22 cellular contexts compared by ENCODE assay signal in genomic region chr7:107207459-107207858, GRCh38. TPM values are rescaled to one million over a fixed set of nuclear protein-coding genes. Genes with fewer than 3 reads are reported as not detected.
DNase-seq lines count a peak whose midpoint lies in the region; ATAC-seq and TF ChIP-seq lines count a peak whose summit lies in the region.
"Had no signal": no experiment of that assay in that cellular context is flagged by ENCODE, and none has a peak within 500 bp of the region (broad histone marks: within the 10 kb centered on the region; RNA-seq: fewer than 3 reads in every experiment).

No MANE protein-coding gene starts in this region.

- TF ChIP-seq CTCF in right atrium auricular region (IDR thresholded peaks at IDR 0.05) (no peak), coronary artery (IDR thresholded peaks at IDR 0.05) (no peak), psoas muscle (IDR thresholded peaks at IDR 0.05) (no peak), GM10248 (IDR thresholded peaks at IDR 0.05; ENCODE audit: control extremely low read depth, extremely low read depth, low read depth, missing control alignments) (no peak)

- peak overlapping the region; percentile 66 to 82 for H3K27ac ChIP-seq in right atrium auricular region
- H3K27ac ChIP-seq in coronary artery = peak overlapping the region; percentile 24 to 68
- peak overlapping the region; percentile 82 for H3K27ac ChIP-seq in psoas muscle
- H3K27ac ChIP-seq: epithelial cell of prostate, SK-N-MC had no signal

- DNase-seq in right atrium auricular region (ENCODE audit: low spot score) = no peak
- DNase-seq in Right ventricle myocardium inferior (ENCODE audit: missing footprints) = no peak
- DNase-seq in coronary artery (ENCODE audit: low spot score) = no peak
- DNase-seq in psoas muscle = no peak
- no peak for DNase-seq in GM10248 (ENCODE audit: extremely low spot score)
- no peak for DNase-seq in midbrain (lab: John Stamatoyannopoulos, UW)
- DNase-seq in activated CD4-positive, alpha-beta T cell treated with anti-CD3 and anti-CD28 coated beads, Interleukin-2, amount 50 U/mL, for 48 hours = no peak
- DNase-seq in GM19238 (ENCODE audit: insufficient read length, low spot score) = no peak
- DNase-seq: activated CD4-positive, alpha-beta T cell treated with anti-CD3 and anti-CD28 coated beads for 4 hours; activated naive CD4-positive, alpha-beta T cell; Caco-2; EL; HCEC 1CT; MG63; naive B cell; NCI-H1694 treated with DMSO at 0.1 percent for 48 hours; NCI-H2227 treated with DMSO at 0.1 percent for 48 hours; stimulated activated CD4-positive, alpha-beta T cell treated with anti-CD3 and anti-CD28 coated beads, Interleukin-4, amount 100 ng/mL, for 24 hours; transverse colon had no signal

- H3K27me3 ChIP-seq in right atrium auricular region = no peaks in the 10 kb centered on the region
- H3K27me3 ChIP-seq in psoas muscle (ENCODE audit: insufficient read depth in 3 of 3, low read length in 2 of 3) = no peaks in the 10 kb centered on the region
- H3K27me3 ChIP-seq: MG63, transverse colon had no signal

- peaks cover 33% of the 10 kb centered on the region for H3K36me3 ChIP-seq in right atrium auricular region
- H3K36me3 ChIP-seq in psoas muscle (ENCODE audit: insufficient read depth in 1 of 2, low read depth in 1 of 2) = peaks cover 5 to 46% of the 10 kb centered on the region in 2 donors
- H3K36me3 ChIP-seq: MG63 had no signal

- H3K9me3 ChIP-seq in right atrium auricular region (no peaks in the 10 kb centered on the region), psoas muscle (no peaks in the 10 kb centered on the region)
- H3K9me3 ChIP-seq: Caco-2, MG63, transverse colon had no signal

- intact Hi-C loops in Right ventricle myocardium inferior (cut with DNase I) = loop anchor here (10.0 kb wide), 2 partner anchors 377 to 667 kb away; partner anchors contain the start of gene BCAP29
- intact Hi-C loops in psoas muscle (cut with DNase I) = loop anchor here in 1 of 2 donors (10.0 kb wide), 2 partner anchors 297 to 517 kb away; no protein-coding TSS in a partner anchor

- H3K4me3 ChIP-seq in right atrium auricular region = no peak overlapping the region
- H3K4me3 ChIP-seq in coronary artery = peak overlapping the region; percentile 13
- H3K4me3 ChIP-seq in psoas muscle = no peak overlapping the region
- H3K4me3 ChIP-seq: MG63, SK-N-MC, smooth muscle cell, transverse colon had no signal

- 77 to 94% (median 84%) methylated on average over 5 of the region's 5 CpGs for WGBS in psoas muscle, 3 donors

- ATAC-seq in Right ventricle myocardium inferior (no peak), psoas muscle (peak in 1 of 4 donors; percentile 13)

- H3K4me1 ChIP-seq in right atrium auricular region (peaks cover 0 to 22% of the 10 kb centered on the region in 2 donors), psoas muscle (peaks cover 24% of the 10 kb centered on the region)
- H3K4me1 ChIP-seq: Caco-2 had no signal

- CTCF ChIA-PET in GM10248 (lab: Yijun Ruan, JAX) = interaction anchor here (0.9 to 4.5 kb wide), 7 partner anchors 9 to 294 kb away, joined by 3 to 17 read pairs (median 4); no protein-coding TSS in a partner anchor

- POLR2A ChIA-PET in GM10248 (lab: Yijun Ruan, JAX) = no interaction called here

RNA-seq across cellular contexts. Expression of gene HBP1, which starts 38.7 kb away (rescaled TPM):
- total RNA-seq in right atrium auricular region (10 to 100 TPM; 51.8 to 69.8 TPM), Right ventricle myocardium inferior (65.8 TPM), psoas muscle (10 to 100 TPM; 65.3 to 74.9 (median 70.7) TPM)
- polyA plus RNA-seq in psoas muscle = 10 to 100 TPM; 14.6 to 76.7 (median 69.5) TPM
